Comparison of ENCODE assay signal across 24 cellular contexts in genomic region chr1:207444514-207445208, GRCh38.
"Had no signal": no experiment of that assay in that cellular context is flagged by ENCODE, and none has a peak within 500 bp of the region (broad histone marks: within the 10 kb centered on the region; RNA-seq: fewer than 3 reads in every experiment).

No MANE protein-coding gene starts in this region.

- DNase-seq: activated CD4-positive, alpha-beta T cell treated with anti-CD3 and anti-CD28 coated beads for 48 hours; activated CD4-positive, alpha-beta T cell treated with anti-CD3 and anti-CD28 coated beads, Interleukin-2, amount 50 U/mL, for 48 hours; activated CD4-positive, CD25-positive, alpha-beta regulatory T cell treated with anti-CD3 and anti-CD28 coated beads, Interleukin-2, amount 50 U/mL, for 72 hours; activated effector memory CD4-positive, alpha-beta T cell treated with anti-CD3 and anti-CD28 coated beads, Interleukin-2, amount 50 U/mL, for 16 hours; activated naive CD4-positive, alpha-beta T cell treated with Interleukin-2 at 50 U/mL for 16 hours; activated naive CD8-positive, alpha-beta T cell treated with anti-CD3 and anti-CD28 coated beads, Interleukin-2, amount 50 U/mL, for 24 hours; activated T-cell treated with anti-CD3 and anti-CD28 coated beads, Interleukin-2, amount 50 U/mL, for 4 hours; amygdala; cortex of kidney; MM.1S; NCI-H1105 treated with DMSO at 0.1 percent for 48 hours; NCI-H1436 treated with DMSO at 0.1 percent for 48 hours; NCI-H187; NCI-H2081; NCI-H446; NCI-H524; PC-3; SHP77; T-helper 17 cell; T-helper 9 cell had no signal

- ATAC-seq: activated naive CD4-positive, alpha-beta T cell treated with anti-CD3 and anti-CD28 coated beads, Interleukin-2, amount 50 U/mL, for 72 hours; activated naive CD8-positive, alpha-beta T cell treated with anti-CD3 and anti-CD28 coated beads, Interleukin-2, amount 50 U/mL, for 24 hours; activated T-cell treated with anti-CD3 and anti-CD28 coated beads, Interleukin-2, amount 50 U/mL, for 4 hours; PC-3; T-helper 17 cell; WTC11 had no signal

- FAIRE-seq: astrocyte, RCC 7860 had no signal
